Comparison of ENCODE assay signal across 23 cellular contexts in the genomic region with DNA sequence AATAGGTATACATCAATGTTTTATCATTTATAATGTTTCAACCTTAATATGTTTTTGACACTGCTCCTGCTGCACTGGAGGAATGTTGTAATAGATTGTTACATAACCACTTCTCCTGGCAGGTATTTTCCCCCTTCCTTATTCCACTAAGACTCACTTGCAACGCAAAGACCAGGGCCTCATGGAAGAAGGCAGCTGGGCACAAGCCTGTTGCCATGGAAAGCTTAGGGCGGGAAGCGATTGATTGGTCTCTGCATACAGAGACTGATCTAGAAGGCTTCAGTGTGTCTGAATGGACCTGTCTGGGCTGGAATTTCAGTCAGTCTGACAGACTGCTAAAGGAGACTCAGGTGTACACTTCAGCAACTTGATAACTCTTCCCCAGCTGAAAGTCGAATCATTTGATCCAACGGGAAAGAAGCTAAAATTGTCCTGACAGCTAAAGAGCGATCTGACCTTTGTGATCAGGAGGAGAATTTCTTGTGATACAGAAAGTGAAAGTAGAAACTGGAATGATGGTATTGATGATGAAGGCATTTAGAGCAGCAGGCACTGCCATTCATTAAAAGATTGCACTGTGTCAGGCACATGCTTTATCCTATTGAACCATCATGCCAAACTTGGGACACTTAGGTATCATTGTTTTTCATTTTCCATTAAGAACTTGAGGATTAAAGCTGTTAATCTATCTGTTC.
DNase-seq lines count a peak whose midpoint lies in the region; ATAC-seq and TF ChIP-seq lines count a peak whose summit lies in the region.
"Had no signal": no experiment of that assay in that cellular context is flagged by ENCODE, and none has a peak within 500 bp of the region (broad histone marks: within the 10 kb centered on the region; RNA-seq: fewer than 3 reads in every experiment).

No MANE protein-coding gene starts in this region.

- peak overlapping the region in 1 of 2 experiments; percentile 62 for H3K14ac ChIP-seq in mesenchymal stem cell (ENCODE audit: low read length in 2 of 2)

- no peaks in the 10 kb centered on the region for H4K20me1 ChIP-seq in mammary epithelial cell (ENCODE audit: insufficient read depth, low read length)

- H3K9ac ChIP-seq in mammary epithelial cell (ENCODE audit: insufficient read depth, low read length): no peak overlapping the region
- H3K9ac ChIP-seq in mesenchymal stem cell (ENCODE audit: low read length): no peak overlapping the region

- H2AFZ ChIP-seq in mammary epithelial cell (ENCODE audit: low read depth, low read length): peak overlapping the region; percentile 47
- no peak overlapping the region for H2AFZ ChIP-seq in mesenchymal stem cell (ENCODE audit: low read depth, low read length)

- dilution Hi-C loops in mammary epithelial cell (cut with HindIII; ENCODE audit: low sequenced_read_pairs): no loop called here

- H3K4ac ChIP-seq in mesenchymal stem cell (ENCODE audit: low read depth in 1 of 2, low read length in 2 of 2): no peak overlapping the region

- in situ Hi-C loops in mammary epithelial cell (cut with MboI; ENCODE audit: low sequenced_read_pairs in 2 of 2): no loop called here

- H3K27ac ChIP-seq in mammary epithelial cell (ENCODE audit: insufficient read depth, low read depth, low read length): no peak overlapping the region
- H3K27ac ChIP-seq in mesenchymal stem cell (ENCODE audit: low read length, poor library complexity, severe bottlenecking): no peak overlapping the region
- H3K27ac ChIP-seq: 22Rv1, foreskin keratinocyte, prostate gland had no signal

- H3K79me1 ChIP-seq in mesenchymal stem cell (replicated peaks; ENCODE audit: low read length, poor library complexity, severe bottlenecking): no peaks in the 10 kb centered on the region

- no peak overlapping the region for H2AK5ac ChIP-seq in mesenchymal stem cell (ENCODE audit: low read length, severe bottlenecking)

- H3K36me3 ChIP-seq in mammary epithelial cell (ENCODE audit: insufficient read depth, low read length) (no peaks in the 10 kb centered on the region), mesenchymal stem cell (ENCODE audit: control insufficient read depth in 1 of 2, insufficient read depth in 2 of 2, low read depth in 1 of 2, low read length in 2 of 2) (no peaks in the 10 kb centered on the region)
- H3K36me3 ChIP-seq: MG63, prostate gland had no signal

- intact Hi-C loops in mammary epithelial cell (cut with micrococcal nuclease): no loop called here
- intact Hi-C loops in activated T-helper 2 cell treated with anti-CD3 and anti-CD28 coated beads, Interferon-gamma antibody, Interleukin-2, Interleukin-4, amounts not matched to agents 10 μg/mL and 5 μg/mL and 100 μg/mL, durations not matched to agents 14 hours and 24 hours and 36 hours (cut with micrococcal nuclease): no loop called here

- no peak for TF ChIP-seq CTCF in mammary epithelial cell (conservative IDR thresholded peaks at IDR 0.05 in 1 of 2, IDR thresholded peaks at IDR 0.05 in 1 of 2; ENCODE audit: extremely low read depth in 1 of 2, insufficient read depth in 1 of 2, low read depth in 1 of 2, low read length in 2 of 2)

- H3K18ac ChIP-seq in mesenchymal stem cell (ENCODE audit: low read depth in 1 of 2, low read length in 2 of 2): peak overlapping the region in 1 of 2 experiments; percentile 14

- no peak overlapping the region for H3K4me2 ChIP-seq in mammary epithelial cell (ENCODE audit: insufficient read depth, low read depth, low read length)
- no peak overlapping the region for H3K4me2 ChIP-seq in mesenchymal stem cell (ENCODE audit: low read length, poor library complexity, severe bottlenecking)
- H3K4me2 ChIP-seq: smooth muscle cell had no signal

- H3K4me1 ChIP-seq in mammary epithelial cell (ENCODE audit: insufficient read depth, low read length) (peaks cover 20% of the 10 kb centered on the region), mesenchymal stem cell (ENCODE audit: control insufficient read depth, insufficient read depth, low read depth, low read length) (peaks cover 4% of the 10 kb centered on the region)
- H3K4me1 ChIP-seq: prostate gland had no signal

- H3K27ac Mint-ChIP-seq in activated T-helper 2 cell treated with anti-CD3 and anti-CD28 coated beads, Interferon-gamma antibody, Interleukin-2, Interleukin-4, amounts not matched to agents 10 μg/mL and 5 μg/mL and 100 μg/mL, durations not matched to agents 14 hours and 24 hours and 36 hours: no peak overlapping the region
- H3K27ac Mint-ChIP-seq: activated B cell treated with CpG ODN at 0.5 μM for 24 hours; activated CD4-positive, alpha-beta memory T cell treated with anti-CD3 and anti-CD28 coated beads for 36 hours; B cell had no signal

- no peak overlapping the region for H3K4me3 Mint-ChIP-seq in activated T-helper 2 cell treated with anti-CD3 and anti-CD28 coated beads, Interferon-gamma antibody, Interleukin-2, Interleukin-4, amounts not matched to agents 10 μg/mL and 5 μg/mL and 100 μg/mL, durations not matched to agents 14 hours and 24 hours and 36 hours (ENCODE audit: low read depth)
- H3K4me3 Mint-ChIP-seq: activated B cell treated with CpG ODN at 0.5 μM for 24 hours; activated CD4-positive, alpha-beta memory T cell treated with anti-CD3 and anti-CD28 coated beads for 36 hours; B cell; neural crest cell had no signal

- H3K4me1 Mint-ChIP-seq in activated T-helper 2 cell treated with anti-CD3 and anti-CD28 coated beads, Interferon-gamma antibody, Interleukin-2, Interleukin-4, amounts not matched to agents 10 μg/mL and 5 μg/mL and 100 μg/mL, durations not matched to agents 14 hours and 24 hours and 36 hours (ENCODE audit: low read depth): peaks cover 2% of the 10 kb centered on the region
- H3K4me1 Mint-ChIP-seq: activated B cell treated with CpG ODN at 0.5 μM for 24 hours, B cell had no signal

- H3K9me3 ChIP-seq in mammary epithelial cell (replicated peaks; ENCODE audit: insufficient read depth, low read length): no peaks in the 10 kb centered on the region
- H3K9me3 ChIP-seq in mesenchymal stem cell (ENCODE audit: control insufficient read depth, low read length): no peaks in the 10 kb centered on the region
- H3K9me3 ChIP-seq: MG63, prostate gland had no signal

- peak overlapping the region; percentile 78 for H4K8ac ChIP-seq in mesenchymal stem cell (ENCODE audit: low read length)

- WGBS in mammary epithelial cell (ENCODE audit: low coverage, missing lambda C conversion rate): 85% methylated on average over 5 of the region's 6 CpGs
- 85% methylated on average over 6 of the region's 6 CpGs for WGBS in mesenchymal stem cell

- no peak overlapping the region for H2BK5ac ChIP-seq in mesenchymal stem cell (ENCODE audit: low read depth, low read length, poor library complexity, severe bottlenecking)

- no peaks in the 10 kb centered on the region for H3K9me3 Mint-ChIP-seq in activated T-helper 2 cell treated with anti-CD3 and anti-CD28 coated beads, Interferon-gamma antibody, Interleukin-2, Interleukin-4, amounts not matched to agents 10 μg/mL and 5 μg/mL and 100 μg/mL, durations not matched to agents 14 hours and 24 hours and 36 hours
- H3K9me3 Mint-ChIP-seq: activated B cell treated with CpG ODN at 0.5 μM for 24 hours; activated CD4-positive, alpha-beta memory T cell treated with anti-CD3 and anti-CD28 coated beads for 36 hours had no signal

- H3K36me3 Mint-ChIP-seq in activated T-helper 2 cell treated with anti-CD3 and anti-CD28 coated beads, Interferon-gamma antibody, Interleukin-2, Interleukin-4, amounts not matched to agents 10 μg/mL and 5 μg/mL and 100 μg/mL, durations not matched to agents 14 hours and 24 hours and 36 hours (ENCODE audit: low read depth): no peaks in the 10 kb centered on the region
- H3K36me3 Mint-ChIP-seq: activated CD4-positive, alpha-beta memory T cell treated with anti-CD3 and anti-CD28 coated beads for 36 hours had no signal

- peak; percentile 2 for DNase-seq in NCI-H82 (lab: John Stamatoyannopoulos, UW)
- DNase-seq in NCI-H82 treated with DMSO at 0.1 percent for 48 hours (lab: John Stamatoyannopoulos, UW; ENCODE audit: unreplicated experiment): no peak
- DNase-seq in mammary epithelial cell: no peak
- DNase-seq in mesenchymal stem cell: no peak
- DNase-seq in activated T-helper 2 cell treated with anti-CD3 and anti-CD28 coated beads, Interferon-gamma antibody, Interleukin-2, Interleukin-4, amounts not matched to agents 10 μg/mL and 5 μg/mL and 100 μg/mL, durations not matched to agents 14 hours and 24 hours and 36 hours (ENCODE audit: low spot score): no peak
- no peak for DNase-seq in SKM-1 treated with dmso at 0.1 percent for 144 hours (lab: John Stamatoyannopoulos, UW; ENCODE audit: unreplicated experiment)
- DNase-seq: activated B cell treated with CpG ODN at 0.5 μM for 24 hours; activated CD4-positive, alpha-beta memory T cell treated with anti-CD3 and anti-CD28 coated beads for 36 hours; activated naive CD4-positive, alpha-beta T cell; activated T-cell treated with anti-CD3 and anti-CD28 coated beads for 4 hours; HCEC 1CT; hypothalamus; MG63; Right ventricle myocardium superior; stimulated activated CD4-positive, alpha-beta T cell treated with anti-CD3 and anti-CD28 coated beads, Interleukin-4, amount 100 ng/mL, for 1 hour had no signal

- CTCF ChIA-PET in mammary epithelial cell (lab: Charles Lee; ENCODE audit: low non-redundant PET): no interaction called here

- ATAC-seq in GM21717 (IDR thresholded peaks at IDR 0.05; ENCODE audit: unreplicated experiment): peak; percentile 59
- ATAC-seq in GM19035 (IDR thresholded peaks at IDR 0.05; ENCODE audit: unreplicated experiment): no peak
- ATAC-seq: foreskin keratinocyte had no signal

- H2BK120ac ChIP-seq in mesenchymal stem cell (ENCODE audit: low read depth, low read length): no peak overlapping the region

- no peaks in the 10 kb centered on the region for H3K27me3 Mint-ChIP-seq in activated T-helper 2 cell treated with anti-CD3 and anti-CD28 coated beads, Interferon-gamma antibody, Interleukin-2, Interleukin-4, amounts not matched to agents 10 μg/mL and 5 μg/mL and 100 μg/mL, durations not matched to agents 14 hours and 24 hours and 36 hours (ENCODE audit: low read depth)
- H3K27me3 Mint-ChIP-seq: activated B cell treated with CpG ODN at 0.5 μM for 24 hours; activated CD4-positive, alpha-beta memory T cell treated with anti-CD3 and anti-CD28 coated beads for 36 hours; B cell had no signal

- BruUV-seq in mammary epithelial cell (replicated peaks; lab: Mats Ljungman, UMichigan): no TSS peak

- H3K27me3 ChIP-seq in mammary epithelial cell (ENCODE audit: insufficient read depth, low read length) (no peaks in the 10 kb centered on the region), mesenchymal stem cell (ENCODE audit: control insufficient read depth in 1 of 2, insufficient read depth in 1 of 2, low read length in 2 of 2) (no peaks in the 10 kb centered on the region)
- H3K27me3 ChIP-seq: foreskin keratinocyte, MG63 had no signal

- no peaks in the 10 kb centered on the region for H3K79me2 ChIP-seq in mammary epithelial cell (ENCODE audit: insufficient read depth, low read length)

- H3K4me3 ChIP-seq in mammary epithelial cell (replicated peaks in 1 of 3; ENCODE audit: insufficient read depth in 1 of 3, low read depth in 2 of 3, low read length in 3 of 3) (no peak overlapping the region), mesenchymal stem cell (ENCODE audit: insufficient read depth in 1 of 2, low read depth in 1 of 2, low read length in 2 of 2) (peak overlapping the region in 1 of 2 experiments; percentile 27)
- H3K4me3 ChIP-seq: MG63, prostate gland, smooth muscle cell had no signal

- H4K91ac ChIP-seq in mesenchymal stem cell (ENCODE audit: low read length): peak overlapping the region; percentile 3

- no peak overlapping the region for H3K23ac ChIP-seq in mesenchymal stem cell (ENCODE audit: low read length in 2 of 2)

- H2BK12ac ChIP-seq in mesenchymal stem cell (ENCODE audit: low read length in 2 of 2): peak overlapping the region; percentile 69 to 73

- no peak overlapping the region for H2BK15ac ChIP-seq in mesenchymal stem cell (ENCODE audit: low read depth, poor library complexity, severe bottlenecking)
